In the genomic region with DNA sequence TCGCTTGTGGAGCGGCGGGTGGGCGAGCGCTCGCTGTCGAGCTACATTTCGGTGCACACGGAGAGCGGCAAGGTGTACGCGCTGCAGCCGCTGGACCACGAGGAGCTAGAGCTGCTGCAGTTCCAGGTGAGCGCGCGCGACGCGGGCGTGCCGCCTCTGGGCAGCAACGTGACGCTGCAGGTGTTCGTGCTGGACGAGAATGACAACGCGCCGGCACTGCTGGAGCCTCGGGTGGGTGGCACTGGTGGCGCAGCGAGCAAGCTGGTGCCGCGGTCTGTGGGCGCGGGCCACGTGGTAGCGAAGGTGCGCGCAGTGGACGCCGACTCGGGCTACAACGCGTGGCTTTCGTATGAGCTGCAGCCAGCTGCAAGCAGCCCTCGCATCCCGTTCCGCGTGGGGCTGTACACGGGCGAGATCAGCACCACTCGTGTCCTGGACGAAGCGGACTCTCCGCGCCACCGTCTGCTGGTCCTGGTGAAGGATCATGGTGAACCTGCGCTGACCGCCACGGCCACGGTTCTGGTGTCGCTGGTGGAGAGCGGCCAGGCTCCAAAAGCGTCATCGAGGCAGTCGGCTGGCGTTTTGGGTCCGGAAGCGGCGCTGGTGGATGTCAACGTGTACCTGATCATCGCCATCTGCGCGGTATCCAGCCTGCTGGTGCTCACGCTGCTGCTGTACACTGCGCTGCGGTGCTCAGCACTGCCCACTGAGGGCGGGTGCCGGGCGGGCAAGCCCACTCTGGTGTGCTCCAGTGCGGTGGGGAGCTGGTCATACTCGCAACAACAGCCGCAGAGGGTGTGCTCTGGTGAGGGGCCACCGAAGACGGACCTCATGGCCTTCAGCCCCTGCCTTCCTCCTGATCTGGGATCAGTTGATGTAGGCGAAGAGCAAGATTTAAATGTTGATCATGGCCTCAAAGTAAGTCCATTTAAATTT, we compare ENCODE assay signal across 25 cellular contexts. TPM values are rescaled to one million over a fixed set of nuclear protein-coding genes. Genes with fewer than 3 reads are reported as not detected.
"Had no signal": no experiment of that assay in that cellular context is flagged by ENCODE, and none has a peak within 500 bp of the region (broad histone marks: within the 10 kb centered on the region; RNA-seq: fewer than 3 reads in every experiment).

No MANE protein-coding gene starts in this region.

- DNase-seq: colonic mucosa; cortex of kidney; dermis blood vessel endothelial cell; dorsolateral prefrontal cortex; effector CD4-positive, alpha-beta T cell; effector CD8-positive, alpha-beta T cell; effector memory CD4-positive, alpha-beta T cell; effector memory CD8-positive, alpha-beta T cell; endodermal cell; erythroblast; esophagus squamous epithelium; foreskin fibroblast; foreskin keratinocyte; foreskin melanocyte; gastrocnemius medialis; glutamatergic neuron; head of caudate nucleus; heart left ventricle had no signal

- H3K36me3 ChIP-seq: colonic mucosa, esophagus squamous epithelium, gastrocnemius medialis, gastroesophageal sphincter, heart left ventricle had no signal

- H3K27me3 ChIP-seq: colonic mucosa, foreskin keratinocyte had no signal

- H3K9me3 ChIP-seq: colonic mucosa had no signal

- H3K4me1 ChIP-seq: colonic mucosa, esophagus squamous epithelium, foreskin keratinocyte, gastrocnemius medialis, gastroesophageal sphincter, heart left ventricle had no signal

- H3K27ac ChIP-seq: colonic mucosa, coronary artery, dorsolateral prefrontal cortex, epithelial cell of prostate, esophagus squamous epithelium, foreskin keratinocyte, gastrocnemius medialis, gastroesophageal sphincter, heart left ventricle had no signal

- H3K4me3 ChIP-seq: colonic mucosa, coronary artery, dorsolateral prefrontal cortex, esophagus squamous epithelium, gastrocnemius medialis, gastroesophageal sphincter, heart left ventricle had no signal

- ATAC-seq: effector memory CD8-positive, alpha-beta T cell; esophagus mucosa; foreskin keratinocyte; gastrocnemius medialis; gastroesophageal sphincter; heart left ventricle had no signal

RNA-seq across cellular contexts. Expression of a gene that starts 2.1 kb away (rescaled TPM):
- total RNA-seq: dermis blood vessel endothelial cell, dermis microvascular lymphatic vessel endothelial cell, endothelial cell of umbilical vein, epithelial cell of proximal tubule, foreskin keratinocyte had no signal
- polyA plus RNA-seq: endothelial cell of umbilical vein, foreskin keratinocyte, heart left ventricle had no signal

RNA-seq across cellular contexts. Expression of a gene that starts 5.1 kb away (rescaled TPM):
- total RNA-seq: endothelial cell of umbilical vein, epithelial cell of proximal tubule, foreskin keratinocyte had no signal
- polyA plus RNA-seq: endothelial cell of umbilical vein, heart left ventricle had no signal

RNA-seq across cellular contexts. Expression of a gene that starts 9.0 kb away (rescaled TPM):
- total RNA-seq: endothelial cell of umbilical vein, epithelial cell of proximal tubule, foreskin keratinocyte had no signal

RNA-seq across cellular contexts. Expression of a gene that starts 12.6 kb away (rescaled TPM):
- polyA plus RNA-seq: foreskin keratinocyte had no signal

RNA-seq across cellular contexts. Expression of a gene that starts 15.3 kb away (rescaled TPM):
- total RNA-seq: dermis microvascular lymphatic vessel endothelial cell, epithelial cell of proximal tubule, esophagus mucosa, foreskin keratinocyte had no signal
- polyA plus RNA-seq: heart left ventricle had no signal
